In genomic region chr2:31170071-31170698, GRCh38 we compare ENCODE assay signal across 8 cellular contexts. TPM values are rescaled to one million over a fixed set of nuclear protein-coding genes. Genes with fewer than 3 reads are reported as not detected.
A peak's percentile ranks its signal among the peaks of the same experiment; 100 is the strongest.
DNase-seq lines count a peak whose midpoint lies in the region; ATAC-seq, FAIRE-seq and TF ChIP-seq lines count a peak whose summit lies in the region.

No MANE protein-coding gene starts in this region.

- TF ChIP-seq CTCF in D721Med (IDR thresholded peaks at IDR 0.05; ENCODE audit: insufficient read depth, missing control alignments) (peak; percentile 96), left ventricle myocardium inferior (IDR thresholded peaks at IDR 0.05; ENCODE audit: borderline replicate concordance) (peak; percentile 93)

- no peaks in the 10 kb centered on the region for H3K36me3 ChIP-seq in left ventricle myocardium inferior

- H3K27ac ChIP-seq in left ventricle myocardium inferior (replicated peaks), result no peak overlapping the region

- peak; percentile 62 for ATAC-seq in GM21576 (IDR thresholded peaks at IDR 0.05; ENCODE audit: unreplicated experiment)

- intact Hi-C loops in left ventricle myocardium inferior (cut with micrococcal nuclease), result loop anchor here (5.0 kb wide), 1 partner anchor 458 kb away; no protein-coding TSS in a partner anchor

- peaks cover 4% of the 10 kb centered on the region for H3K27me3 ChIP-seq in left ventricle myocardium inferior (ENCODE audit: low read depth)

- peak; percentile 93 for FAIRE-seq in D721Med (lab: Jason Lieb, UNC)

- no peaks in the 10 kb centered on the region for H3K9me3 ChIP-seq in left ventricle myocardium inferior (replicated peaks)

- H3K4me3 ChIP-seq in left ventricle myocardium inferior, result no peak overlapping the region

- no peaks in the 10 kb centered on the region for H3K4me1 ChIP-seq in left ventricle myocardium inferior

- DNase-seq in D721Med (ENCODE audit: insufficient read length, low spot score) (peak; percentile 77), LoVo (ENCODE audit: low spot score) (peak; percentile 56), SK-N-DZ (ENCODE audit: low spot score) (peak; percentile 61), amniotic epithelial cell (ENCODE audit: low read depth) (peak; percentile 40), left ventricle myocardium inferior (peak; percentile 36), putamen (ENCODE audit: low spot score) (peak; percentile 55), cortex of kidney (lab: John Stamatoyannopoulos, UW) (no peak)

RNA-seq across cellular contexts. Expression of gene GALNT14, which starts 31.9 kb away (rescaled TPM):
- not detected in 2 replicates for polyA plus RNA-seq in SK-N-DZ (2014; cell fraction: cytosol; rRNA removed)
- polyA plus RNA-seq in SK-N-DZ (2014; cell fraction: nucleus; rRNA removed), result not detected in 2 replicates
- total RNA-seq in left ventricle myocardium inferior, result 0.14 TPM

RNA-seq across cellular contexts. Expression of gene CAPN14, which starts 47.1 kb away (rescaled TPM):
- polyA plus RNA-seq in SK-N-DZ (2014; cell fraction: cytosol; rRNA removed), result 0.10 TPM in 1 of 2 replicates, not detected in the other
- polyA plus RNA-seq in SK-N-DZ (2014; cell fraction: nucleus; rRNA removed), result 0.13 and 0.62 TPM in 2 replicates
- 0.27 TPM for total RNA-seq in left ventricle myocardium inferior
